16 cellular contexts compared by ENCODE assay signal in genomic region chr18:79725486-79725885, GRCh38. TPM values are rescaled to one million over a fixed set of nuclear protein-coding genes. Genes with fewer than 3 reads are reported as not detected.
A peak's percentile ranks its signal among the peaks of the same experiment; 100 is the strongest.
DNase-seq lines count a peak whose midpoint lies in the region; ATAC-seq and TF ChIP-seq lines count a peak whose summit lies in the region.
"Had no signal": no experiment of that assay in that cellular context is flagged by ENCODE, and none has a peak within 500 bp of the region (broad histone marks: within the 10 kb centered on the region; RNA-seq: fewer than 3 reads in every experiment).

No MANE protein-coding gene starts in this region.

- no peak overlapping the region for H2AK5ac ChIP-seq in H9 (ENCODE audit: insufficient read length, low read length)

- H3K9me3 Mint-ChIP-seq in activated T-cell treated with anti-CD3 and anti-CD28 coated beads, Interleukin-2, amount 50 U/mL, for 72 hours = no peaks in the 10 kb centered on the region
- H3K9me3 Mint-ChIP-seq in H9 (no peaks in the 10 kb centered on the region), endothelial cell (ENCODE audit: unreplicated experiment) (no peaks in the 10 kb centered on the region), nephron progenitor cell (peaks cover 6% of the 10 kb centered on the region)
- H3K9me3 Mint-ChIP-seq: CD8-positive, alpha-beta T cell had no signal

- WGBS in H9 (ENCODE audit: extremely low coverage, insufficient read length, low lambda C conversion rate) = no CpG with 5 or more reads among the region's 15 CpGs

- no peak overlapping the region for H4K5ac ChIP-seq in H9 (ENCODE audit: insufficient read length, low read depth, low read length)

- no peak for TF ChIP-seq CTCF in H9 (conservative IDR thresholded peaks at IDR 0.05)
- no peak for TF ChIP-seq CTCF in endothelial cell (IDR thresholded peaks at IDR 0.05; ENCODE audit: unreplicated experiment)
- TF ChIP-seq CTCF in nephron progenitor cell (IDR thresholded peaks at IDR 0.05) = no peak

- no peak overlapping the region for H3K9ac ChIP-seq in H9 (ENCODE audit: extremely low read depth, insufficient read length, low read length)
- H3K9ac ChIP-seq: BLaER1 had no signal

- no peak overlapping the region for H3K23ac ChIP-seq in H9 (ENCODE audit: insufficient read length, low read depth, low read length)

- H3K9me3 ChIP-seq in H9 (ENCODE audit: control insufficient read depth, low read depth, low read length) = no peaks in the 10 kb centered on the region

- H3K36me3 Mint-ChIP-seq in activated T-cell treated with anti-CD3 and anti-CD28 coated beads, Interleukin-2, amount 50 U/mL, for 72 hours (ENCODE audit: insufficient read depth in 2 of 2) = peaks cover 39 to 42% of the 10 kb centered on the region in 2 donors
- H3K36me3 Mint-ChIP-seq in H9 (ENCODE audit: insufficient read depth in 1 of 3, low read depth in 3 of 3) (peaks cover 40 to 71% (median 66%) of the 10 kb centered on the region in 3 experiments; a peak in 6 of 7 replicates), endothelial cell (ENCODE audit: low read depth, unreplicated experiment) (peaks cover 45% of the 10 kb centered on the region), nephron progenitor cell (ENCODE audit: low read depth) (peaks cover 85% of the 10 kb centered on the region)

- no peaks in the 10 kb centered on the region for H3K4me1 ChIP-seq in H9 (ENCODE audit: insufficient read depth, low read length)
- H3K4me1 ChIP-seq: A549 had no signal

- no peak overlapping the region for H3K27ac ChIP-seq in H9 (ENCODE audit: insufficient read length, low read depth, low read length)
- H3K27ac ChIP-seq: 22Rv1, A549, BLaER1 had no signal

- H3K14ac ChIP-seq in H9 (ENCODE audit: insufficient read depth, low read length) = no peak overlapping the region

- H3K4me2 ChIP-seq in H9 (ENCODE audit: insufficient read depth, insufficient read length, low read length) = no peak overlapping the region
- H3K4me2 ChIP-seq: A549, BLaER1 had no signal

- no peak overlapping the region for H2BK12ac ChIP-seq in H9 (ENCODE audit: insufficient read length, low read depth, low read length)

- H4K91ac ChIP-seq in H9 (ENCODE audit: insufficient read length, low read depth, low read length) = no peak overlapping the region

- peak overlapping the region; percentile 18 for H3K27ac Mint-ChIP-seq in activated T-cell treated with anti-CD3 and anti-CD28 coated beads, Interleukin-2, amount 50 U/mL, for 72 hours
- H3K27ac Mint-ChIP-seq in H9 (peak overlapping the region in 2 of 3 experiments; percentile 8 to 12; a peak in 3 of 7 replicates), endothelial cell (ENCODE audit: unreplicated experiment) (peak overlapping the region; percentile 49), nephron progenitor cell (peak overlapping the region; percentile 37)

- no peak overlapping the region for H2BK120ac ChIP-seq in H9 (ENCODE audit: low read depth, low read length, poor library complexity, severe bottlenecking)

- H2AFZ ChIP-seq in H9 (ENCODE audit: low read length) = no peak overlapping the region

- peaks cover 2% of the 10 kb centered on the region for H3K79me1 ChIP-seq in H9 (ENCODE audit: insufficient read depth, low read depth, low read length, poor library complexity, severe bottlenecking)

- ATAC-seq in activated T-cell treated with anti-CD3 and anti-CD28 coated beads, Interleukin-2, amount 50 U/mL, for 72 hours (replicated peaks in 1 of 2) = no peak
- no peak for ATAC-seq in GM19455 (IDR thresholded peaks at IDR 0.05; ENCODE audit: unreplicated experiment)
- no peak for ATAC-seq in left ventricle myocardium superior
- ATAC-seq: A549 had no signal

- no peak overlapping the region for H3K56ac ChIP-seq in H9 (ENCODE audit: insufficient read length, low read depth, low read length)

- no peaks in the 10 kb centered on the region for H3K27me3 ChIP-seq in H9 (ENCODE audit: insufficient read depth, low read length)
- H3K27me3 ChIP-seq: BLaER1 had no signal

- no peaks in the 10 kb centered on the region for H3K23me2 ChIP-seq in H9 (ENCODE audit: insufficient read length, low read depth, low read length, poor library complexity, severe bottlenecking)

- H2BK15ac ChIP-seq in H9 (ENCODE audit: low read depth, low read length) = no peak overlapping the region

- H4K8ac ChIP-seq in H9 (replicated peaks; ENCODE audit: insufficient read length, low read depth, low read length) = no peak overlapping the region

- H3K4me1 Mint-ChIP-seq in activated T-cell treated with anti-CD3 and anti-CD28 coated beads, Interleukin-2, amount 50 U/mL, for 72 hours (ENCODE audit: low read depth) = no peaks in the 10 kb centered on the region
- H3K4me1 Mint-ChIP-seq in H9 = no peaks in the 10 kb centered on the region
- H3K4me1 Mint-ChIP-seq in endothelial cell (ENCODE audit: unreplicated experiment) = peaks cover 14% of the 10 kb centered on the region
- H3K4me1 Mint-ChIP-seq in nephron progenitor cell = peaks cover 12% of the 10 kb centered on the region
- H3K4me1 Mint-ChIP-seq: CD14-positive monocyte had no signal

- H2BK20ac ChIP-seq in H9 (ENCODE audit: low read depth, low read length, poor library complexity, severe bottlenecking) = no peak overlapping the region

- DNase-seq in activated T-cell treated with anti-CD3 and anti-CD28 coated beads, Interleukin-2, amount 50 U/mL, for 72 hours = no peak
- no peak for DNase-seq in activated T-cell treated with anti-CD3 and anti-CD28 coated beads, Interleukin-2, amount 50 U/mL, for 1 hour
- no peak for DNase-seq in H9
- no peak for DNase-seq in endothelial cell (ENCODE audit: low spot score)
- no peak for DNase-seq in nephron progenitor cell
- DNase-seq in DMS 273 treated with DMSO at 0.1 percent for 48 hours (lab: John Stamatoyannopoulos, UW) = no peak
- no peak for DNase-seq in left ventricle myocardium superior
- DNase-seq: COR-L47, GOT3, H7 had no signal

- H3T11ph ChIP-seq in H9 (ENCODE audit: low read length) = no peak overlapping the region

- H3K18ac ChIP-seq in H9 (ENCODE audit: insufficient read length, low read depth, low read length) = no peak overlapping the region

- no peaks in the 10 kb centered on the region for H4K20me1 ChIP-seq in H9 (ENCODE audit: control insufficient read depth, insufficient read depth, insufficient read length)

- no peak overlapping the region for H3K4ac ChIP-seq in H9 (ENCODE audit: low read depth, low read length)

- intact Hi-C loops in left ventricle myocardium superior (cut with micrococcal nuclease) = no loop called here

- H3K79me2 ChIP-seq in H9 (ENCODE audit: insufficient read depth, low read length) = no peaks in the 10 kb centered on the region; the same call in 1 of the 2 replicates

- no peak overlapping the region for H2BK5ac ChIP-seq in H9 (ENCODE audit: insufficient read length, low read length)

- H3K4me3 Mint-ChIP-seq in activated T-cell treated with anti-CD3 and anti-CD28 coated beads, Interleukin-2, amount 50 U/mL, for 72 hours = no peak overlapping the region
- H3K4me3 Mint-ChIP-seq in H9 (no peak overlapping the region), endothelial cell (ENCODE audit: unreplicated experiment) (no peak overlapping the region), nephron progenitor cell (no peak overlapping the region)
- H3K4me3 Mint-ChIP-seq: CD14-positive monocyte; CD8-positive, alpha-beta T cell had no signal

- no peaks in the 10 kb centered on the region for H3K27me3 Mint-ChIP-seq in activated T-cell treated with anti-CD3 and anti-CD28 coated beads, Interleukin-2, amount 50 U/mL, for 72 hours (ENCODE audit: low read depth)
- H3K27me3 Mint-ChIP-seq in H9 (ENCODE audit: low read depth) = no peaks in the 10 kb centered on the region
- H3K27me3 Mint-ChIP-seq in endothelial cell (ENCODE audit: unreplicated experiment) = peaks cover 5% of the 10 kb centered on the region
- no peaks in the 10 kb centered on the region for H3K27me3 Mint-ChIP-seq in nephron progenitor cell (ENCODE audit: low read depth, poor library complexity)

RNA-seq across cellular contexts. Expression of gene CTDP1, which starts 45.9 kb away (rescaled TPM):
- total RNA-seq in activated T-cell treated with anti-CD3 and anti-CD28 coated beads, Interleukin-2, amount 50 U/mL, for 72 hours = 100 to 1,000 TPM in 1 of 2 donors, 10 to 100 TPM in 1; 30.1 to 103 TPM
- total RNA-seq in H9 (2021) (31.9 and 33.7 TPM in 2 replicates), endothelial cell (ENCODE audit: unreplicated experiment) (34.2 TPM), left ventricle myocardium superior (10.2 TPM)
